20 cellular contexts compared by ENCODE assay signal in genomic region chr6:43734294-43734665, GRCh38. TPM values are rescaled to one million over a fixed set of nuclear protein-coding genes. Genes with fewer than 3 reads are reported as not detected.
DNase-seq lines count a peak whose midpoint lies in the region; ATAC-seq and TF ChIP-seq lines count a peak whose summit lies in the region.
"Had no signal": no experiment of that assay in that cellular context is flagged by ENCODE, and none has a peak within 500 bp of the region (broad histone marks: within the 10 kb centered on the region; RNA-seq: fewer than 3 reads in every experiment).

No MANE protein-coding gene starts in this region.

- H3K9me3 Mint-ChIP-seq in CD4-positive, alpha-beta memory T cell = peaks cover 3 to 30% (median 10%) of the 10 kb centered on the region in 8 donors
- H3K9me3 Mint-ChIP-seq in WTC11 = peaks cover 27% of the 10 kb centered on the region
- H3K9me3 Mint-ChIP-seq in mesothelial cell of epicardium = peaks cover 18% of the 10 kb centered on the region

- H3K27ac Mint-ChIP-seq in CD4-positive, alpha-beta memory T cell = peak overlapping the region in 6 of 7 donors; percentile 2 to 80 (median 60)
- H3K27ac Mint-ChIP-seq in WTC11 = 0 out of 2 replicates have a peak overlapping the region, but pooled peaks have one; percentile 41
- no peak overlapping the region for H3K27ac Mint-ChIP-seq in mesothelial cell of epicardium
- H3K27ac Mint-ChIP-seq: HFFc6, type B pancreatic cell had no signal

- POLR2A ChIA-PET in CD4-positive, alpha-beta memory T cell (lab: Charles Lee; ENCODE audit: partially characterized antibody) = no interaction called here
- POLR2A ChIA-PET in WTC11 (lab: Charles Lee) = no interaction called here

- H3K4me3 Mint-ChIP-seq in CD4-positive, alpha-beta memory T cell = peak overlapping the region in 2 of 8 donors; percentile 20 to 35
- no peak overlapping the region for H3K4me3 Mint-ChIP-seq in WTC11
- H3K4me3 Mint-ChIP-seq in mesothelial cell of epicardium = no peak overlapping the region
- H3K4me3 Mint-ChIP-seq: HFFc6, type B pancreatic cell had no signal

- H3K9me3 ChIP-seq in CD4-positive, alpha-beta memory T cell (ENCODE audit: control insufficient read depth in 1 of 2, low read length in 2 of 2) = no peaks in the 10 kb centered on the region
- H3K9me3 ChIP-seq in testis = no peaks in the 10 kb centered on the region

- ATAC-seq in GM21447 (IDR thresholded peaks at IDR 0.05; ENCODE audit: unreplicated experiment) (peak; percentile 30), WTC11 (0 out of 2 replicates have a peak, but pooled peaks have one; percentile 36)

- H3K4me1 ChIP-seq in CD4-positive, alpha-beta memory T cell (ENCODE audit: insufficient read depth, low read length) = peaks cover 15% of the 10 kb centered on the region
- no peaks in the 10 kb centered on the region for H3K4me1 ChIP-seq in testis
- H3K4me1 ChIP-seq: adrenal gland, sigmoid colon had no signal

- no peak for TF ChIP-seq POLR2A in testis (IDR thresholded peaks at IDR 0.05)

- 90 to 95% methylated on average over 3 of the region's 3 CpGs for WGBS in testis, 2 donors

- peaks cover 0 to 22% (median 4%) of the 10 kb centered on the region in 4 donors for H3K4me1 Mint-ChIP-seq in CD4-positive, alpha-beta memory T cell
- H3K4me1 Mint-ChIP-seq in WTC11 (peaks cover 15% of the 10 kb centered on the region), mesothelial cell of epicardium (peaks cover 2% of the 10 kb centered on the region)

- no peaks in the 10 kb centered on the region for H3K36me3 ChIP-seq in CD4-positive, alpha-beta memory T cell (ENCODE audit: insufficient read depth, low read length)
- H3K36me3 ChIP-seq in testis (ENCODE audit: low read depth, missing control alignments) = no peaks in the 10 kb centered on the region
- H3K36me3 ChIP-seq: adrenal gland, sigmoid colon had no signal

- DNase-seq in CD4-positive, alpha-beta memory T cell = no peak
- DNase-seq in WTC11 (ENCODE audit: low spot score) = no peak
- peak; percentile 67 for DNase-seq in mesenteric fat pad (ENCODE audit: low spot score)
- no peak for DNase-seq in testis
- no peak for DNase-seq in mesothelial cell of epicardium (ENCODE audit: low spot score in 2 of 2, unreplicated experiment in 2 of 2)
- no peak for DNase-seq in glomerular visceral epithelial cell (ENCODE audit: extremely low spot score)
- no peak for DNase-seq in DMS114 treated with DMSO at 0.1 percent for 48 hours (lab: John Stamatoyannopoulos, UW; ENCODE audit: unreplicated experiment)
- DNase-seq: activated T-cell treated with anti-CD3 and anti-CD28 coated beads for 4 hours, caudate nucleus, DMS153, HFFc6, kidney, mesendoderm, occipital lobe, Right ventricle myocardium superior, sigmoid colon had no signal

- no peak overlapping the region for H3K4me3 ChIP-seq in CD4-positive, alpha-beta memory T cell (ENCODE audit: low read length in 2 of 2)
- no peak overlapping the region for H3K4me3 ChIP-seq in testis
- H3K4me3 ChIP-seq: adrenal gland, sigmoid colon had no signal

- CTCF ChIA-PET in CD4-positive, alpha-beta memory T cell (lab: Charles Lee; ENCODE audit: partially characterized antibody) = interaction anchor here (1.2 to 3.3 kb wide), 3 partner anchors 10 to 340 kb away, joined by 3 to 13 read pairs (median 5); partner anchors contain the start of gene VEGFA
- CTCF ChIA-PET in WTC11 (lab: Charles Lee) = interaction anchor here (0.7 to 1.1 kb wide), 4 partner anchors 8 to 67 kb away, joined by 3 to 5 read pairs (median 4); partner anchors contain the start of gene VEGFA

- TF ChIP-seq CTCF in WTC11 (IDR thresholded peaks at IDR 0.05) (no peak), testis (IDR thresholded peaks at IDR 0.05) (no peak), mesothelial cell of epicardium (IDR thresholded peaks at IDR 0.05; ENCODE audit: unreplicated experiment) (no peak)

- intact Hi-C loops in CD4-positive, alpha-beta memory T cell (cut with micrococcal nuclease) = no loop called here
- intact Hi-C loops in testis (cut with DNase I; ENCODE audit: low total_unique reads) = no loop called here

- H3K36me3 Mint-ChIP-seq in CD4-positive, alpha-beta memory T cell = no peaks in the 10 kb centered on the region
- H3K36me3 Mint-ChIP-seq in WTC11 = peaks cover 11% of the 10 kb centered on the region; the same call in 1 of the 2 replicates
- H3K36me3 Mint-ChIP-seq in mesothelial cell of epicardium = no peaks in the 10 kb centered on the region
- H3K36me3 Mint-ChIP-seq: type B pancreatic cell had no signal

- H3K27ac ChIP-seq in CD4-positive, alpha-beta memory T cell (ENCODE audit: low read depth, low read length) = no peak overlapping the region
- no peak overlapping the region for H3K27ac ChIP-seq in testis
- H3K27ac ChIP-seq: adrenal gland, HL-60, sigmoid colon had no signal

- no peaks in the 10 kb centered on the region for H3K27me3 Mint-ChIP-seq in CD4-positive, alpha-beta memory T cell
- H3K27me3 Mint-ChIP-seq in WTC11 (ENCODE audit: low read depth) (no peaks in the 10 kb centered on the region; the same call in 1 of the 2 replicates), mesothelial cell of epicardium (ENCODE audit: low read depth) (no peaks in the 10 kb centered on the region)
- H3K27me3 Mint-ChIP-seq: type B pancreatic cell had no signal

- H3K27me3 ChIP-seq in CD4-positive, alpha-beta memory T cell (ENCODE audit: insufficient read depth, low read length) = no peaks in the 10 kb centered on the region
- no peaks in the 10 kb centered on the region for H3K27me3 ChIP-seq in testis
- H3K27me3 ChIP-seq: adrenal gland, sigmoid colon had no signal

TF ChIP-seq in WTC11, 78 proteins besides CTCF, POLR2A, EP300 and RAD21 (continues in another document):
- no peak for TF ChIP-seq ZNF425 (CRISPR knock-in tag; conservative IDR thresholded peaks at IDR 0.05)
- no peak for TF ChIP-seq ZNF219 (CRISPR knock-in tag; IDR thresholded peaks at IDR 0.05; ENCODE audit: borderline replicate concordance)
- TF ChIP-seq SOX15 (CRISPR knock-in tag; IDR thresholded peaks at IDR 0.05) = no peak
- TF ChIP-seq AR (CRISPR knock-in tag; IDR thresholded peaks at IDR 0.05) = no peak
- no peak for TF ChIP-seq MYBL2 (CRISPR knock-in tag; IDR thresholded peaks at IDR 0.05)
- TF ChIP-seq MXD4 (CRISPR knock-in tag; IDR thresholded peaks at IDR 0.05; ENCODE audit: borderline replicate concordance) = no peak
- no peak for TF ChIP-seq MAX (CRISPR knock-in tag; IDR thresholded peaks at IDR 0.05)
- TF ChIP-seq ZNF671 (CRISPR knock-in tag; IDR thresholded peaks at IDR 0.05) = no peak

RNA-seq across cellular contexts. Expression of gene VEGFA, which starts 35.7 kb away (rescaled TPM):
- 1 to 10 TPM in 1 of 2 experiments, under 1 TPM in 1; 0.29 to 1.1 TPM for total RNA-seq in CD4-positive, alpha-beta memory T cell
- not detected for polyA plus RNA-seq in CD4-positive, alpha-beta memory T cell
- total RNA-seq in WTC11 (2021) = 41.9 to 44.4 TPM (median 43.8 TPM) in 3 replicates
- total RNA-seq in mesenteric fat pad = 498 TPM
- 10 to 100 TPM in 1 of 2 donors, 1 to 10 TPM in 1; 6.1 to 15.2 TPM for total RNA-seq in testis
- polyA plus RNA-seq in testis (ENCODE audit: insufficient read depth, low read depth, low replicate concordance) = 14.9 TPM
- 181 to 186 TPM (median 185 TPM) in 3 replicates for total RNA-seq in mesothelial cell of epicardium

RNA-seq across cellular contexts. Expression of gene MRPS18A, which starts 46.7 kb away (rescaled TPM):
- 10 to 100 TPM; 31.3 to 32.4 TPM for total RNA-seq in CD4-positive, alpha-beta memory T cell
- polyA plus RNA-seq in CD4-positive, alpha-beta memory T cell = 10 to 100 TPM; 62.6 to 86.1 TPM
- total RNA-seq in WTC11 (2021) = 58.6 to 61.6 TPM (median 59.1 TPM) in 3 replicates
- 34.5 TPM for total RNA-seq in mesenteric fat pad
- total RNA-seq in testis = 10 to 100 TPM; 37.5 to 48.6 TPM
- polyA plus RNA-seq in testis (ENCODE audit: insufficient read depth, low read depth, low replicate concordance) = 63.0 TPM
- total RNA-seq in mesothelial cell of epicardium = 41.4 to 46.6 TPM (median 46.0 TPM) in 3 replicates
